Comparison of ENCODE assay signal across 1 cellular context in the genomic region with DNA sequence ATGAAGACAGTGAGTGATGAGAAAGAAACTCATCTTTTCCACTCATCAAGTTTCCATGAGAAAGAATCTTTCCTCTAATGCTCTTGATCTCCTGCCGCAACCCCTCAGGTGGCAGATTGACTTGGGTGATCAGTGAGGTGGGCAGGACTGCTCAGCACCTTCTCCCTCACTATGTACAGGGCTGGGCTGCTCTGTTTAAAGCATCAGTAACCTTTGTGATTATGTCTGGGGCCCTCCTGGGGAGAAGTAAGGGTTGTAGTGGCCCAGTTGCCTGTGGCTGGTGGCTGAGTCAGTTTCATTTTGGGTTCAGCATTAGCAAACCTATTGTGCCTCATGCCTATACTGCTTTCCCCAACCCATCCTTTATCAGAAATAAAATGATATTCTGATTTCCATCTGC.
TF ChIP-seq lines count a peak whose summit lies in the region.

No MANE protein-coding gene starts in this region.

TF ChIP-seq in GM23338, 12 proteins besides CTCF, POLR2A, EP300 and RAD21 (continued from another document):
- TF ChIP-seq, protein P1, sequence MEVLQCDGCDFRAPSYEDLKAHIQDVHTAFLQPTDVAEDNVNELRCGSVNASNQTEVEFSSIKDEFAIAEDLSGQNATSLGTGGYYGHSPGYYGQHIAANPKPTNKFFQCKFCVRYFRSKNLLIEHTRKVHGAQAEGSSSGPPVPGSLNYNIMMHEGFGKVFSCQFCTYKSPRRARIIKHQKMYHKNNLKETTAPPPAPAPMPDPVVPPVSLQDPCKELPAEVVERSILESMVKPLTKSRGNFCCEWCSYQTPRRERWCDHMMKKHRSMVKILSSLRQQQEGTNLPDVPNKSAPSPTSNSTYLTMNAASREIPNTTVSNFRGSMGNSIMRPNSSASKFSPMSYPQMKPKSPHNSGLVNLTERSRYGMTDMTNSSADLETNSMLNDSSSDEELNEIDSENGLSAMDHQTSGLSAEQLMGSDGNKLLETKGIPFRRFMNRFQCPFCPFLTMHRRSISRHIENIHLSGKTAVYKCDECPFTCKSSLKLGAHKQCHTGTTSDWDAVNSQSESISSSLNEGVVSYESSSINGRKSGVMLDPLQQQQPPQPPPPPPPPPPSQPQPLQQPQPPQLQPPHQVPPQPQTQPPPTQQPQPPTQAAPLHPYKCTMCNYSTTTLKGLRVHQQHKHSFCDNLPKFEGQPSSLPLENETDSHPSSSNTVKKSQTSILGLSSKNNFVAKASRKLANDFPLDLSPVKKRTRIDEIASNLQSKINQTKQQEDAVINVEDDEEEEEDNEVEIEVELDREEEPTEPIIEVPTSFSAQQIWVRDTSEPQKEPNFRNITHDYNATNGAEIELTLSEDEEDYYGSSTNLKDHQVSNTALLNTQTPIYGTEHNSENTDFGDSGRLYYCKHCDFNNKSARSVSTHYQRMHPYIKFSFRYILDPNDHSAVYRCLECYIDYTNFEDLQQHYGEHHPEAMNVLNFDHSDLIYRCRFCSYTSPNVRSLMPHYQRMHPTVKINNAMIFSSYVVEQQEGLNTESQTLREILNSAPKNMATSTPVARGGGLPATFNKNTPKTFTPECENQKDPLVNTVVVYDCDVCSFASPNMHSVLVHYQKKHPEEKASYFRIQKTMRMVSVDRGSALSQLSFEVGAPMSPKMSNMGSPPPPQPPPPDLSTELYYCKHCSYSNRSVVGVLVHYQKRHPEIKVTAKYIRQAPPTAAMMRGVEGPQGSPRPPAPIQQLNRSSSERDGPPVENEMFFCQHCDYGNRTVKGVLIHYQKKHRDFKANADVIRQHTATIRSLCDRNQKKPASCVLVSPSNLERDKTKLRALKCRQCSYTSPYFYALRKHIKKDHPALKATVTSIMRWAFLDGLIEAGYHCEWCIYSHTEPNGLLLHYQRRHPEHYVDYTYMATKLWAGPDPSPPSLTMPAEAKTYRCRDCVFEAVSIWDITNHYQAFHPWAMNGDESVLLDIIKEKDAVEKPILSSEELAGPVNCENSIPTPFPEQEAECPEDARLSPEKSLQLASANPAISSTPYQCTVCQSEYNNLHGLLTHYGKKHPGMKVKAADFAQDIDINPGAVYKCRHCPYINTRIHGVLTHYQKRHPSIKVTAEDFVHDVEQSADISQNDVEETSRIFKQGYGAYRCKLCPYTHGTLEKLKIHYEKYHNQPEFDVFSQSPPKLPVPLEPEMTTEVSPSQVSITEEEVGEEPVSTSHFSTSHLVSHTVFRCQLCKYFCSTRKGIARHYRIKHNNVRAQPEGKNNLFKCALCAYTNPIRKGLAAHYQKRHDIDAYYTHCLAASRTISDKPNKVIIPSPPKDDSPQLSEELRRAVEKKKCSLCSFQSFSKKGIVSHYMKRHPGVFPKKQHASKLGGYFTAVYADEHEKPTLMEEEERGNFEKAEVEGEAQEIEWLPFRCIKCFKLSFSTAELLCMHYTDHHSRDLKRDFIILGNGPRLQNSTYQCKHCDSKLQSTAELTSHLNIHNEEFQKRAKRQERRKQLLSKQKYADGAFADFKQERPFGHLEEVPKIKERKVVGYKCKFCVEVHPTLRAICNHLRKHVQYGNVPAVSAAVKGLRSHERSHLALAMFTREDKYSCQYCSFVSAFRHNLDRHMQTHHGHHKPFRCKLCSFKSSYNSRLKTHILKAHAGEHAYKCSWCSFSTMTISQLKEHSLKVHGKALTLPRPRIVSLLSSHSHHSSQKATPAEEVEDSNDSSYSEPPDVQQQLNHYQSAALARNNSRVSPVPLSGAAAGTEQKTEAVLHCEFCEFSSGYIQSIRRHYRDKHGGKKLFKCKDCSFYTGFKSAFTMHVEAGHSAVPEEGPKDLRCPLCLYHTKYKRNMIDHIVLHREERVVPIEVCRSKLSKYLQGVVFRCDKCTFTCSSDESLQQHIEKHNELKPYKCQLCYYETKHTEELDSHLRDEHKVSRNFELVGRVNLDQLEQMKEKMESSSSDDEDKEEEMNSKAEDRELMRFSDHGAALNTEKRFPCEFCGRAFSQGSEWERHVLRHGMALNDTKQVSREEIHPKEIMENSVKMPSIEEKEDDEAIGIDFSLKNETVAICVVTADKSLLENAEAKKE (CRISPR knock-in tag; IDR thresholded peaks at IDR 0.05): no peak
- TF ChIP-seq CREB1 (CRISPR knock-in tag; IDR thresholded peaks at IDR 0.05; ENCODE audit: low read depth) (no peak), POLR2AphosphoS5 (IDR thresholded peaks at IDR 0.05; ENCODE audit: low read depth) (no peak), ZNF114 (CRISPR knock-in tag; IDR thresholded peaks at IDR 0.05) (no peak), EZH2phosphoT487 (IDR thresholded peaks at IDR 0.05; ENCODE audit: unreplicated experiment) (no peak), STAT1 (IDR thresholded peaks at IDR 0.05; ENCODE audit: unreplicated experiment) (no peak)
